In the genomic region with DNA sequence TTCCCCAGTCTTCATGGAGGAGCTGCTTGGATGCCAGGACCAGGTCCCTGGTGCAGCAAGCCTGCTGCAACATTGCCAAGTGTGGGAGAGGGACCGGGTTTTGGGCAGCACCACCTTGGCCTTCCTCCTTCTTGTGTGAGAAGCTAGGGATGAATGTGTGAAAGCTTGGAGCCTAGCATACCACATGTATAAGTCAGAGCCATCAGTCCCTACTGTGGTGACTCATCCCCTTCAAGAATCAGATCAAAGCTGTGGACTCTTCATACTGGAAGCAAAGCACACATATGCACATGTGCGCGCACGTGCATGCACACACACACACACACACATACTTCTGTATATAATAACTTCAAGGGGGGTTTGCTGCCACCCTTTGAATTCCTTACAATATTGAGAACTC, we compare ENCODE assay signal across 14 cellular contexts.
DNase-seq lines count a peak whose midpoint lies in the region; ATAC-seq, FAIRE-seq and TF ChIP-seq lines count a peak whose summit lies in the region.
"Had no signal": no experiment of that assay in that cellular context is flagged by ENCODE, and none has a peak within 500 bp of the region (broad histone marks: within the 10 kb centered on the region; RNA-seq: fewer than 3 reads in every experiment).

No MANE protein-coding gene starts in this region.

- no peaks in the 10 kb centered on the region for H3K36me3 ChIP-seq in adipocyte (ENCODE audit: control insufficient read depth, insufficient read depth, low read length, severe bottlenecking)

- DNase-seq in 8988T (peak; percentile 37), H54 (ENCODE audit: insufficient read length, low spot score) (peak; percentile 45), adipocyte (ENCODE audit: low read depth) (peak; percentile 66), glomerular visceral epithelial cell (ENCODE audit: extremely low spot score) (peak; percentile 80), NCI-H446 treated with DMSO at 0.1 percent for 48 hours (lab: John Stamatoyannopoulos, UW) (no peak), cortex of kidney (lab: John Stamatoyannopoulos, UW) (no peak), ureter (ENCODE audit: low spot score) (no peak)
- DNase-seq: activated CD4-positive, alpha-beta memory T cell treated with anti-CD3 and anti-CD28 coated beads, Interleukin-2, amount 10 ng/mL, durations not matched to agents 7 days and 5 days; activated naive CD8-positive, alpha-beta T cell treated with anti-CD3 and anti-CD28 coated beads for 36 hours; left cardiac atrium; NCI-H69; nucleus accumbens had no signal

- peak; percentile 55 for FAIRE-seq in H54 (lab: Jason Lieb, UNC)
- FAIRE-seq: A204.1 had no signal

- ATAC-seq in GM21723 (IDR thresholded peaks at IDR 0.05; ENCODE audit: unreplicated experiment): no peak

- no peak for TF ChIP-seq POLR2A in H54 (IDR thresholded peaks at IDR 0.05; ENCODE audit: low read depth, low read length)

- H3K4me1 ChIP-seq in adipocyte (ENCODE audit: control insufficient read depth, insufficient read depth, low read length): peaks cover 21% of the 10 kb centered on the region

- no peaks in the 10 kb centered on the region for H3K27me3 ChIP-seq in adipocyte (replicated peaks; ENCODE audit: control insufficient read depth, insufficient read depth, low read length)

- no peak overlapping the region for H3K9ac ChIP-seq in adipocyte (ENCODE audit: low read length)

- no peak overlapping the region for H3K4me3 ChIP-seq in adipocyte (ENCODE audit: low read length)

- no peaks in the 10 kb centered on the region for H3K9me3 ChIP-seq in adipocyte (ENCODE audit: control insufficient read depth, low read length)

Comparison
In these comparisons a context has a peak if more than half of its experiments do, and no peak if none do; other contexts are left out.
1. DNase-seq: peak in 8988T (single experiment), H54 (single experiment), adipocyte (single experiment) and glomerular visceral epithelial cell (single experiment); none in NCI-H446 treated with DMSO at 0.1 percent for 48 hours (single experiment), cortex of kidney (single experiment) and ureter (single experiment).